In genomic region chr10:100537475-100537874, GRCh38 we compare ENCODE assay signal across 17 cellular contexts. TPM values are rescaled to one million over a fixed set of nuclear protein-coding genes. Genes with fewer than 3 reads are reported as not detected.
DNase-seq lines count a peak whose midpoint lies in the region; ATAC-seq, FAIRE-seq and TF ChIP-seq lines count a peak whose summit lies in the region.
"Had no signal": no experiment of that assay in that cellular context is flagged by ENCODE, and none has a peak within 500 bp of the region (broad histone marks: within the 10 kb centered on the region; RNA-seq: fewer than 3 reads in every experiment).

No MANE protein-coding gene starts in this region.

- H3K79me2 ChIP-seq in PC-3 (ENCODE audit: low read length): peaks cover 31% of the 10 kb centered on the region

- no peak overlapping the region for H3K4me3 ChIP-seq in A549
- H3K4me3 ChIP-seq in BLaER1 treated with 17β-estradiol and CSF1 and Interleukin-3, amounts not matched to agents 10 nM and 100 nM: peak overlapping the region in 9 of 10 experiments; percentile 58 to 76 (median 69); a peak in 13 of 20 replicates
- H3K4me3 ChIP-seq in PC-3 (ENCODE audit: low read length): peak overlapping the region; percentile 88
- 0 out of 2 replicates have a peak overlapping the region, but pooled peaks have one; percentile 18 for H3K4me3 ChIP-seq in iPS-20b (ENCODE audit: low read length)
- H3K4me3 ChIP-seq: coronary artery had no signal

- no peak overlapping the region for H2AFZ ChIP-seq in PC-3 (ENCODE audit: low read length)

- intact Hi-C loops in PC-3 (cut with micrococcal nuclease): no loop called here

- no peaks in the 10 kb centered on the region for H3K27me3 ChIP-seq in BLaER1 treated with 17β-estradiol and CSF1 and Interleukin-3, amounts not matched to agents 10 nM and 100 nM
- H3K27me3 ChIP-seq in PC-3 (ENCODE audit: low read length) (no peaks in the 10 kb centered on the region), iPS-20b (ENCODE audit: insufficient read depth, low read length) (no peaks in the 10 kb centered on the region)
- H3K27me3 ChIP-seq: ascending aorta, spleen, transverse colon had no signal

- peaks cover 41 to 53% (median 48%) of the 10 kb centered on the region in 11 experiments for H3K36me3 ChIP-seq in BLaER1 treated with 17β-estradiol and CSF1 and Interleukin-3, amounts not matched to agents 10 nM and 100 nM
- H3K36me3 ChIP-seq in PC-3 (ENCODE audit: low read depth, low read length) (no peaks in the 10 kb centered on the region; the same call in 1 of the 2 replicates), iPS-20b (ENCODE audit: insufficient read depth, low read depth, low read length) (peaks cover 48% of the 10 kb centered on the region)

- TF ChIP-seq CTCF in A549 (IDR thresholded peaks at IDR 0.05) (no peak), PC-3 (conservative IDR thresholded peaks at IDR 0.05; ENCODE audit: low read depth, low read length) (no peak)

- TF ChIP-seq POLR2A in A549 (IDR thresholded peaks at IDR 0.05; ENCODE audit: low read length): no peak

- ATAC-seq in A549 (no peak), PC-3 (no peak), GM21717 (IDR thresholded peaks at IDR 0.05; ENCODE audit: unreplicated experiment) (no peak), GM19397 (IDR thresholded peaks at IDR 0.05; ENCODE audit: unreplicated experiment) (no peak)

- peaks cover 0 to 44% (median 23%) of the 10 kb centered on the region in 11 experiments; a peak in 13 of 22 replicates for H4K20me1 ChIP-seq in BLaER1 treated with 17β-estradiol and CSF1 and Interleukin-3, amounts not matched to agents 10 nM and 100 nM
- no peaks in the 10 kb centered on the region for H4K20me1 ChIP-seq in PC-3 (ENCODE audit: low read length)

- no peak for TF ChIP-seq EP300 in A549 (IDR thresholded peaks at IDR 0.05)

- DNase-seq in A549 (ENCODE audit: low read depth in 1 of 2, low spot score in 1 of 2): no peak
- DNase-seq in PC-3: no peak
- DNase-seq in UCSD-AML1 (lab: John Stamatoyannopoulos, UW; ENCODE audit: unreplicated experiment): no peak
- DNase-seq in GM03348 (ENCODE audit: low spot score): no peak
- DNase-seq: activated effector memory CD4-positive, alpha-beta T cell treated with anti-CD3 and anti-CD28 coated beads, Interleukin-2, amount 50 U/mL, for 16 hours; C1 segment of cervical spinal cord; NCI-H146; NCI-H2227 treated with DMSO at 0.1 percent for 48 hours; spleen; transverse colon had no signal

- BruUV-seq in PC-3 (replicated peaks; lab: Mats Ljungman, UMichigan): no TSS peak

- no peaks in the 10 kb centered on the region for H3K9me2 ChIP-seq in PC-3 (replicated peaks; ENCODE audit: low read length)

- H3K4me1 ChIP-seq in A549: peaks cover 12% of the 10 kb centered on the region; the same call in 2 of the 3 replicates
- H3K4me1 ChIP-seq in BLaER1 treated with 17β-estradiol and CSF1 and Interleukin-3, amounts not matched to agents 10 nM and 100 nM: peaks cover 33 to 43% (median 40%) of the 10 kb centered on the region in 10 experiments
- H3K4me1 ChIP-seq in PC-3 (ENCODE audit: insufficient read depth, low read length): peaks cover 18% of the 10 kb centered on the region; the same call in 1 of the 2 replicates
- peaks cover 6% of the 10 kb centered on the region; the same call in 1 of the 2 replicates for H3K4me1 ChIP-seq in iPS-20b (ENCODE audit: insufficient read depth, low read length)

- no peak for TF ChIP-seq RAD21 in A549 (conservative IDR thresholded peaks at IDR 0.05 in 1 of 2, IDR thresholded peaks at IDR 0.05 in 1 of 2)

- H3K4me2 ChIP-seq in A549 (peak overlapping the region; percentile 96; the same call in 2 of the 3 replicates), PC-3 (ENCODE audit: low read length) (peak overlapping the region; percentile 83)
- peak overlapping the region; percentile 82 to 96 (median 90) for H3K4me2 ChIP-seq in BLaER1 treated with 17β-estradiol and CSF1 and Interleukin-3, amounts not matched to agents 10 nM and 100 nM

- FAIRE-seq in A549 (lab: Jason Lieb, UNC): no peak

- H3F3A ChIP-seq in PC-3 (ENCODE audit: low read length, unreplicated experiment): no peaks in the 10 kb centered on the region

- H3K9me3 ChIP-seq in A549: no peaks in the 10 kb centered on the region
- H3K9me3 ChIP-seq in BLaER1 treated with 17β-estradiol and CSF1 and Interleukin-3, amounts not matched to agents 10 nM and 100 nM (replicated peaks in 1 of 11): peaks cover 0 to 4% (median 0%) of the 10 kb centered on the region in 11 experiments; a peak in 4 of 22 replicates
- no peaks in the 10 kb centered on the region for H3K9me3 ChIP-seq in PC-3 (ENCODE audit: low read length)
- no peaks in the 10 kb centered on the region for H3K9me3 ChIP-seq in iPS-20b (ENCODE audit: insufficient read depth, low read depth, low read length)
- H3K9me3 ChIP-seq: ascending aorta, spleen, transverse colon had no signal

- H3K27ac ChIP-seq in A549 (no peak overlapping the region), PC-3 (ENCODE audit: low read length) (no peak overlapping the region), iPS-20b (ENCODE audit: low read length) (no peak overlapping the region)
- peak overlapping the region in 2 of 11 experiments; percentile 83; a peak in 1 of 22 replicates for H3K27ac ChIP-seq in BLaER1 treated with 17β-estradiol and CSF1 and Interleukin-3, amounts not matched to agents 10 nM and 100 nM
- H3K27ac ChIP-seq: ascending aorta, coronary artery, RWPE1, transverse colon had no signal

- 93% methylated on average over 4 of the region's 4 CpGs for WGBS in A549 (ENCODE audit: missing lambda C conversion rate)

- CTCF ChIA-PET in A549 (lab: Yijun Ruan, JAX): interaction anchor here (1.0 to 3.3 kb wide), 3 partner anchors 12 to 358 kb away, joined by 3 to 19 read pairs (median 3); no protein-coding TSS in a partner anchor
- CTCF ChIA-PET in PC-3 (lab: Charles Lee): no interaction called here

- H3K9ac ChIP-seq in BLaER1 treated with 17β-estradiol and CSF1 and Interleukin-3, amounts not matched to agents 10 nM and 100 nM: peak overlapping the region; percentile 11 to 81 (median 38); a peak in 15 of 22 replicates
- H3K9ac ChIP-seq in PC-3 (ENCODE audit: low read length): no peak overlapping the region
- no peak overlapping the region for H3K9ac ChIP-seq in iPS-20b (ENCODE audit: low read depth, low read length)

- POLR2A ChIA-PET in A549 (lab: Yijun Ruan, JAX) (no interaction called here), PC-3 (lab: Charles Lee; ENCODE audit: unreplicated experiment) (no interaction called here)

TF ChIP-seq in A549, 52 proteins besides CTCF, POLR2A, EP300 and RAD21 (continues in another document):
- TF ChIP-seq HOXB13 (CRISPR knock-in tag; IDR thresholded peaks at IDR 0.05; ENCODE audit: low read depth) (no peak), NPAS2 (CRISPR knock-in tag; IDR thresholded peaks at IDR 0.05; ENCODE audit: borderline replicate concordance) (no peak), RARB (CRISPR knock-in tag; IDR thresholded peaks at IDR 0.05) (no peak), TFCP2L1 (CRISPR knock-in tag; IDR thresholded peaks at IDR 0.05) (no peak), HDAC2 (IDR thresholded peaks at IDR 0.05) (no peak), SREBF2 (IDR thresholded peaks at IDR 0.05) (no peak), PBX3 (IDR thresholded peaks at IDR 0.05) (no peak), POLR2AphosphoS2 (conservative IDR thresholded peaks at IDR 0.05; ENCODE audit: low read length) (no peak), PHF8 (IDR thresholded peaks at IDR 0.05; ENCODE audit: borderline replicate concordance, low read depth) (no peak)
- TF ChIP-seq, protein P1, sequence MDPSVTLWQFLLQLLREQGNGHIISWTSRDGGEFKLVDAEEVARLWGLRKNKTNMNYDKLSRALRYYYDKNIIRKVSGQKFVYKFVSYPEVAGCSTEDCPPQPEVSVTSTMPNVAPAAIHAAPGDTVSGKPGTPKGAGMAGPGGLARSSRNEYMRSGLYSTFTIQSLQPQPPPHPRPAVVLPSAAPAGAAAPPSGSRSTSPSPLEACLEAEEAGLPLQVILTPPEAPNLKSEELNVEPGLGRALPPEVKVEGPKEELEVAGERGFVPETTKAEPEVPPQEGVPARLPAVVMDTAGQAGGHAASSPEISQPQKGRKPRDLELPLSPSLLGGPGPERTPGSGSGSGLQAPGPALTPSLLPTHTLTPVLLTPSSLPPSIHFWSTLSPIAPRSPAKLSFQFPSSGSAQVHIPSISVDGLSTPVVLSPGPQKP (IDR thresholded peaks at IDR 0.05; ENCODE audit: low read depth, low read length): no peak
- TF ChIP-seq, protein P2, sequence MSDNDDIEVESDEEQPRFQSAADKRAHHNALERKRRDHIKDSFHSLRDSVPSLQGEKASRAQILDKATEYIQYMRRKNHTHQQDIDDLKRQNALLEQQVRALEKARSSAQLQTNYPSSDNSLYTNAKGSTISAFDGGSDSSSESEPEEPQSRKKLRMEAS (IDR thresholded peaks at IDR 0.05): no peak

RNA-seq across cellular contexts. Expression of gene HIF1AN, which starts 1.7 kb away (rescaled TPM):
- polyA plus RNA-seq in A549 (2011; rRNA removed): 21.6 and 26.4 TPM in 2 replicates
- polyA plus RNA-seq in A549 (2012; cell fraction: cytosol; rRNA removed): 3.7 and 4.3 TPM in 2 replicates
- 4.0 and 7.1 TPM in 2 replicates for polyA plus RNA-seq in A549 (2012; cell fraction: nucleus; rRNA removed)
- 13.4 to 16.4 TPM (median 15.3 TPM) in 3 replicates for polyA plus RNA-seq in A549 (2017; fragmentation: RNase III; extraction: RNeasy Plus Mini Kit Qiagen cat#74134 plus additional on column Dnase treatment)
- polyA minus RNA-seq in A549 (2011; rRNA and poly(A)+ RNA removed): 24.9 and 26.0 TPM in 2 replicates
- total RNA-seq in PC-3 (2014; rRNA removed): 4.5 TPM in 2 replicates

RNA-seq across cellular contexts. Expression of gene NDUFB8, which starts 7.8 kb away (rescaled TPM):
- polyA plus RNA-seq in A549 (2011; rRNA removed) (208 and 221 TPM in 2 replicates), A549 (2017; fragmentation: RNase III; extraction: RNeasy Plus Mini Kit Qiagen cat#74134 plus additional on column Dnase treatment) (324 to 355 TPM (median 333 TPM) in 3 replicates)
- polyA plus RNA-seq in A549 (2012; cell fraction: cytosol; rRNA removed): 531 and 601 TPM in 2 replicates
- 317 and 358 TPM in 2 replicates for polyA plus RNA-seq in A549 (2012; cell fraction: nucleus; rRNA removed)
- 106 and 136 TPM in 2 replicates for polyA minus RNA-seq in A549 (2011; rRNA and poly(A)+ RNA removed)
- 365 and 399 TPM in 2 replicates for total RNA-seq in PC-3 (2014; rRNA removed)

RNA-seq across cellular contexts. Expression of gene SEC31B, which starts 17.8 kb away (rescaled TPM):
- polyA plus RNA-seq in A549 (2011; rRNA removed): 7.1 and 9.2 TPM in 2 replicates
- 2.2 and 2.9 TPM in 2 replicates for polyA plus RNA-seq in A549 (2012; cell fraction: cytosol; rRNA removed)
- polyA plus RNA-seq in A549 (2012; cell fraction: nucleus; rRNA removed): 29.5 and 40.0 TPM in 2 replicates
- 4.5 to 6.8 TPM (median 6.2 TPM) in 3 replicates for polyA plus RNA-seq in A549 (2017; fragmentation: RNase III; extraction: RNeasy Plus Mini Kit Qiagen cat#74134 plus additional on column Dnase treatment)
- 6.4 and 7.4 TPM in 2 replicates for polyA minus RNA-seq in A549 (2011; rRNA and poly(A)+ RNA removed)
- total RNA-seq in PC-3 (2014; rRNA removed): 1.5 and 1.6 TPM in 2 replicates

Comparison
In these comparisons a context has a peak if more than half of its experiments do, and no peak if none do; other contexts are left out.
1. H3K9ac ChIP-seq: peak in BLaER1 treated with 17β-estradiol and CSF1 and Interleukin-3, amounts not matched to agents 10 nM and 100 nM (11 of 11); none in PC-3 (single experiment) and iPS-20b (single experiment).
2. Peak in every context shown above with its lines, with median percentiles within 50 percentile points of each other: H3K4me2 ChIP-seq.